In the genomic region with DNA sequence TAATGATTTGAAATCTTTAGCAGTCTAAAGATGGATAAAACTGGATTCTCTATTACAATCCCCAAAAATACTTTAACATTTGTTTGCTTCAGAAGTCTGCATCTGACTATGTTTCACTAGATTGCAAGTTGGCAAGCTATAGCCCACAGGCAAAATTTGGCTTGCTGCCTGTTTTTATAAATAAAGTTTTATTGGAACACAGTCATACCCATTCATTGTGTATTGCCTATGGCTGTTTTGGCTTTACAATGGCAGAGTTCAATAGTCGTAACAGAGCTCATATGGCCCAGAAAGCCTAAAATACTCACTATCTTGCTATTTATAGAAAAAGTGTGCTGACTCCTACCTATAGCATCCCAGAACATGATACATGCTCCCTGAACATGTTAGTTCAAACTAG, we compare ENCODE assay signal across 36 cellular contexts.
"Had no signal": no experiment of that assay in that cellular context is flagged by ENCODE, and none has a peak within 500 bp of the region (broad histone marks: within the 10 kb centered on the region; RNA-seq: fewer than 3 reads in every experiment).

No MANE protein-coding gene starts in this region.

- H3K9me3 ChIP-seq: MG63 had no signal

- H3K4me3 ChIP-seq: MG63 had no signal

- DNase-seq: Karpas-422, Kasumi-1, MG63, MM.1S, MV-4-11, NCI-H1048, NCI-H1092, NCI-H1092 treated with DMSO at 0.1 percent for 48 hours, NCI-H1105, NCI-H1105 treated with DMSO at 0.1 percent for 48 hours, NCI-H1417, NCI-H1417 treated with DMSO at 0.1 percent for 48 hours, NCI-H1436, NCI-H1436 treated with DMSO at 0.1 percent for 48 hours, NCI-H146, NCI-H1694, NCI-H1694 treated with DMSO at 0.1 percent for 48 hours, NCI-H187, NCI-H187 treated with DMSO at 0.1 percent for 48 hours, NCI-H1930, NCI-H2029, NCI-H2029 treated with DMSO at 0.1 percent for 48 hours, NCI-H2081, NCI-H2081 treated with DMSO at 0.1 percent for 48 hours, NCI-H2107, NCI-H2171, NCI-H2171 treated with DMSO at 0.1 percent for 48 hours, NCI-H2227 treated with DMSO at 0.1 percent for 48 hours, NCI-H226, NCI-H345, NCI-H446, NCI-H446 treated with DMSO at 0.1 percent for 48 hours, NCI-H510A, NCI-H510A treated with DMSO at 0.1 percent for 48 hours, NCI-H524, NCI-H524 treated with DMSO at 0.1 percent for 48 hours had no signal

- H3K36me3 ChIP-seq: MG63 had no signal

- H3K27me3 ChIP-seq: MG63 had no signal
